22 cellular contexts compared by ENCODE assay signal in the genomic region with DNA sequence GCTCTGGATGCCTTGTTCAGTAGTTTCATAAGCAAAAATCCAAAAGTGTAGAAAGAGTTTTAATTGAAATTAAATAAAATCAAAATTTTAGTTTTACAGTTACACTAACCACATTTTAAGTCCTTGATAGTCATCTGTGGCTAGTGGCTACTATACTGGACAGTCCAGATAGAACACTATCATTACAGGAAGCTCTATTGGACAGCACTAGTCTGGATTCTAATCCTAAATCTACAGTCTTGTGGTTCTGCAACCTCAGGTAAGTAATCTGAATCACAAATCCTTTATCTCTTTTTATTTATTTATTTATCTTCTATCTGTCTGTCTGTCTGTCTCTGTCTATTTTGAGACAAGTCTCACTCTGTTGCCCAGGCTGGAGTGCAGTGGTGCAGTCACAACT. TPM values are rescaled to one million over a fixed set of nuclear protein-coding genes. Genes with fewer than 3 reads are reported as not detected.
DNase-seq lines count a peak whose midpoint lies in the region; ATAC-seq and TF ChIP-seq lines count a peak whose summit lies in the region.
"Had no signal": no experiment of that assay in that cellular context is flagged by ENCODE, and none has a peak within 500 bp of the region (broad histone marks: within the 10 kb centered on the region; RNA-seq: fewer than 3 reads in every experiment).

No MANE protein-coding gene starts in this region.

- peaks cover 99% of the 10 kb centered on the region for H3K79me2 ChIP-seq in OCI-LY1 (ENCODE audit: insufficient read depth, low read length)

- H3K27ac ChIP-seq in OCI-LY1 (ENCODE audit: low read depth, low read length, poor library complexity, severe bottlenecking), result peak overlapping the region; percentile 85
- H3K27ac ChIP-seq: ascending aorta, lower lobe of right lung, ovary, VCaP had no signal

- no peaks in the 10 kb centered on the region for H3K9me2 ChIP-seq in OCI-LY1 (ENCODE audit: low read depth, low read length)

- no peak for DNase-seq in activated CD4-positive, alpha-beta T cell treated with anti-CD3 and anti-CD28 coated beads, Interleukin-2, amount 10 ng/mL, durations not matched to agents 24 days and 14 days
- no peak for DNase-seq in activated CD4-positive, alpha-beta T cell treated with anti-CD3 and anti-CD28 coated beads, Interleukin-2, amount 50 U/mL, for 1 hour
- DNase-seq in activated naive CD8-positive, alpha-beta T cell treated with anti-CD3 and anti-CD28 coated beads, Interleukin-2, amount 10 ng/mL, durations not matched to agents 7 days and 5 days, result no peak
- no peak for DNase-seq in natural killer cell treated with Interleukin-12 subunit alpha and Interleukin-12 subunit beta and Interleukin-15 and Interleukin-18, amount 100 ng/mL, for 72 hours (ENCODE audit: low spot score)
- no peak for DNase-seq in amniotic stem cell (lab: John Stamatoyannopoulos, UW)
- DNase-seq in T-helper 2 cell treated with Interferon-gamma antibody and Interleukin-4, amounts not matched to agents 5 μg/mL and 100 μg/mL, for 36 hours (ENCODE audit: low spot score), result no peak
- DNase-seq: activated effector memory CD4-positive, alpha-beta T cell treated with Interleukin-2 at 50 U/mL for 16 hours; BE2C; hippocampal formation; islet precursor cell; lower lobe of right lung; NCI-H2227 treated with DMSO at 0.1 percent for 48 hours; NCI-H82; ovary; right cardiac atrium; substantia nigra had no signal

- peaks cover 53% of the 10 kb centered on the region for H3K36me3 ChIP-seq in OCI-LY1 (ENCODE audit: insufficient read depth, low read length)
- H3K36me3 ChIP-seq: ovary had no signal

- H4K20me1 ChIP-seq in OCI-LY1 (ENCODE audit: insufficient read depth, low read length), result no peaks in the 10 kb centered on the region

- no peak overlapping the region for H3K4me2 ChIP-seq in OCI-LY1 (ENCODE audit: low read length)

- peaks cover 56% of the 10 kb centered on the region for H3K4me1 ChIP-seq in OCI-LY1 (ENCODE audit: insufficient read depth, low read length, severe bottlenecking)
- H3K4me1 ChIP-seq: BE2C had no signal

- no peaks in the 10 kb centered on the region for H3K27me3 ChIP-seq in OCI-LY1 (ENCODE audit: insufficient read depth, low read length)
- H3K27me3 ChIP-seq: ascending aorta, BE2C, ovary had no signal

- H3K36me3 Mint-ChIP-seq in activated CD4-positive, alpha-beta T cell treated with anti-CD3 and anti-CD28 coated beads, Interleukin-2, amount 10 ng/mL, durations not matched to agents 24 days and 14 days (ENCODE audit: low read depth), result peaks cover 59% of the 10 kb centered on the region
- peaks cover 64% of the 10 kb centered on the region for H3K36me3 Mint-ChIP-seq in activated naive CD8-positive, alpha-beta T cell treated with anti-CD3 and anti-CD28 coated beads, Interleukin-2, amount 10 ng/mL, durations not matched to agents 7 days and 5 days
- peaks cover 49% of the 10 kb centered on the region for H3K36me3 Mint-ChIP-seq in natural killer cell treated with Interleukin-12 subunit alpha and Interleukin-12 subunit beta and Interleukin-15 and Interleukin-18, amount 100 ng/mL, for 72 hours
- peaks cover 59% of the 10 kb centered on the region for H3K36me3 Mint-ChIP-seq in T-helper 2 cell treated with Interferon-gamma antibody and Interleukin-4, amounts not matched to agents 5 μg/mL and 100 μg/mL, for 36 hours (ENCODE audit: low read depth)

- peaks cover 19% of the 10 kb centered on the region; the same call in 1 of the 2 replicates for H3K9me3 ChIP-seq in OCI-LY1 (ENCODE audit: low read length)
- H3K9me3 ChIP-seq: BE2C, lower lobe of right lung, ovary had no signal

- H3K4me3 ChIP-seq in OCI-LY1 (ENCODE audit: low read depth, low read length, poor library complexity, severe bottlenecking), result no peak overlapping the region
- H3K4me3 ChIP-seq: ascending aorta, lower lobe of right lung, ovary had no signal

- no peak overlapping the region for H3K4me3 Mint-ChIP-seq in activated CD4-positive, alpha-beta T cell treated with anti-CD3 and anti-CD28 coated beads, Interleukin-2, amount 10 ng/mL, durations not matched to agents 24 days and 14 days
- H3K4me3 Mint-ChIP-seq in activated naive CD8-positive, alpha-beta T cell treated with anti-CD3 and anti-CD28 coated beads, Interleukin-2, amount 10 ng/mL, durations not matched to agents 7 days and 5 days, result no peak overlapping the region
- H3K4me3 Mint-ChIP-seq in natural killer cell treated with Interleukin-12 subunit alpha and Interleukin-12 subunit beta and Interleukin-15 and Interleukin-18, amount 100 ng/mL, for 72 hours, result peak overlapping the region; percentile 54
- H3K4me3 Mint-ChIP-seq in T-helper 2 cell treated with Interferon-gamma antibody and Interleukin-4, amounts not matched to agents 5 μg/mL and 100 μg/mL, for 36 hours, result no peak overlapping the region
- H3K4me3 Mint-ChIP-seq: T-helper 1 cell treated with Interleukin-12 subunit alpha and Interleukin-12 subunit beta and Interleukin-4 antibody, amounts not matched to agents 30 μg/mL and 1 μg/mL, for 36 hours had no signal

- no peak overlapping the region for H2AFZ ChIP-seq in OCI-LY1 (ENCODE audit: low read length)

- H3K27me3 Mint-ChIP-seq in activated CD4-positive, alpha-beta T cell treated with anti-CD3 and anti-CD28 coated beads, Interleukin-2, amount 10 ng/mL, durations not matched to agents 24 days and 14 days, result no peaks in the 10 kb centered on the region
- no peaks in the 10 kb centered on the region for H3K27me3 Mint-ChIP-seq in activated naive CD8-positive, alpha-beta T cell treated with anti-CD3 and anti-CD28 coated beads, Interleukin-2, amount 10 ng/mL, durations not matched to agents 7 days and 5 days
- no peaks in the 10 kb centered on the region for H3K27me3 Mint-ChIP-seq in natural killer cell treated with Interleukin-12 subunit alpha and Interleukin-12 subunit beta and Interleukin-15 and Interleukin-18, amount 100 ng/mL, for 72 hours
- no peaks in the 10 kb centered on the region for H3K27me3 Mint-ChIP-seq in T-helper 2 cell treated with Interferon-gamma antibody and Interleukin-4, amounts not matched to agents 5 μg/mL and 100 μg/mL, for 36 hours (ENCODE audit: low read depth)

- TF ChIP-seq CTCF in OCI-LY1 (IDR thresholded peaks at IDR 0.05; ENCODE audit: low read length), result no peak

- peak overlapping the region; percentile 69 for H3K27ac Mint-ChIP-seq in activated CD4-positive, alpha-beta T cell treated with anti-CD3 and anti-CD28 coated beads, Interleukin-2, amount 10 ng/mL, durations not matched to agents 24 days and 14 days
- H3K27ac Mint-ChIP-seq in activated naive CD8-positive, alpha-beta T cell treated with anti-CD3 and anti-CD28 coated beads, Interleukin-2, amount 10 ng/mL, durations not matched to agents 7 days and 5 days, result peak overlapping the region; percentile 67
- peak overlapping the region; percentile 29 to 62 for H3K27ac Mint-ChIP-seq in natural killer cell treated with Interleukin-12 subunit alpha and Interleukin-12 subunit beta and Interleukin-15 and Interleukin-18, amount 100 ng/mL, for 72 hours
- H3K27ac Mint-ChIP-seq in T-helper 2 cell treated with Interferon-gamma antibody and Interleukin-4, amounts not matched to agents 5 μg/mL and 100 μg/mL, for 36 hours, result no peak overlapping the region
- H3K27ac Mint-ChIP-seq: T-helper 1 cell treated with Interleukin-12 subunit alpha and Interleukin-12 subunit beta and Interleukin-4 antibody, amounts not matched to agents 30 μg/mL and 1 μg/mL, for 36 hours had no signal

- no peak for ATAC-seq in activated naive CD8-positive, alpha-beta T cell treated with anti-CD3 and anti-CD28 coated beads, Interleukin-2, amount 10 ng/mL, durations not matched to agents 7 days and 5 days (ENCODE audit: low read depth)
- ATAC-seq in natural killer cell treated with Interleukin-12 subunit alpha and Interleukin-12 subunit beta and Interleukin-15 and Interleukin-18, amount 100 ng/mL, for 72 hours, result peak in 1 of 2 donors; percentile 36
- ATAC-seq in GM21447 (IDR thresholded peaks at IDR 0.05; ENCODE audit: unreplicated experiment), result no peak
- ATAC-seq: esophagus mucosa, lower lobe of right lung, right cardiac atrium had no signal

- H3K9ac ChIP-seq in OCI-LY1 (ENCODE audit: low read length), result no peak overlapping the region; the same call in 1 of the 2 replicates

- POLR2A ChIA-PET in activated naive CD8-positive, alpha-beta T cell treated with anti-CD3 and anti-CD28 coated beads, Interleukin-2, amount 10 ng/mL, durations not matched to agents 7 days and 5 days (lab: Charles Lee), result interaction anchor here (0.8 to 1.0 kb wide), 2 partner anchors 10 to 18 kb away, joined by 3 read pairs; a partner anchor contains a TSS

- no peaks in the 10 kb centered on the region; the same call in 1 of the 2 replicates for H3F3A ChIP-seq in OCI-LY1 (ENCODE audit: insufficient read depth, low read length)

- peaks cover 45% of the 10 kb centered on the region for H3K4me1 Mint-ChIP-seq in activated CD4-positive, alpha-beta T cell treated with anti-CD3 and anti-CD28 coated beads, Interleukin-2, amount 10 ng/mL, durations not matched to agents 24 days and 14 days
- peaks cover 59% of the 10 kb centered on the region for H3K4me1 Mint-ChIP-seq in activated naive CD8-positive, alpha-beta T cell treated with anti-CD3 and anti-CD28 coated beads, Interleukin-2, amount 10 ng/mL, durations not matched to agents 7 days and 5 days
- peaks cover 72 to 80% of the 10 kb centered on the region in 2 donors for H3K4me1 Mint-ChIP-seq in natural killer cell treated with Interleukin-12 subunit alpha and Interleukin-12 subunit beta and Interleukin-15 and Interleukin-18, amount 100 ng/mL, for 72 hours (ENCODE audit: low read depth in 2 of 2)
- peaks cover 35% of the 10 kb centered on the region for H3K4me1 Mint-ChIP-seq in T-helper 2 cell treated with Interferon-gamma antibody and Interleukin-4, amounts not matched to agents 5 μg/mL and 100 μg/mL, for 36 hours (ENCODE audit: low read depth)

- intact Hi-C loops in activated CD4-positive, alpha-beta T cell treated with anti-CD3 and anti-CD28 coated beads, Interleukin-2, amount 10 ng/mL, durations not matched to agents 24 days and 14 days (cut with micrococcal nuclease), result no loop called here

- H3K9me3 Mint-ChIP-seq in activated CD4-positive, alpha-beta T cell treated with anti-CD3 and anti-CD28 coated beads, Interleukin-2, amount 10 ng/mL, durations not matched to agents 24 days and 14 days, result peaks cover 14% of the 10 kb centered on the region
- H3K9me3 Mint-ChIP-seq in activated naive CD8-positive, alpha-beta T cell treated with anti-CD3 and anti-CD28 coated beads, Interleukin-2, amount 10 ng/mL, durations not matched to agents 7 days and 5 days, result peaks cover 12% of the 10 kb centered on the region
- no peaks in the 10 kb centered on the region for H3K9me3 Mint-ChIP-seq in natural killer cell treated with Interleukin-12 subunit alpha and Interleukin-12 subunit beta and Interleukin-15 and Interleukin-18, amount 100 ng/mL, for 72 hours
- peaks cover 26% of the 10 kb centered on the region for H3K9me3 Mint-ChIP-seq in T-helper 2 cell treated with Interferon-gamma antibody and Interleukin-4, amounts not matched to agents 5 μg/mL and 100 μg/mL, for 36 hours

RNA-seq across cellular contexts. Expression of a gene that starts 18.0 kb away (rescaled TPM):
- total RNA-seq in activated CD4-positive, alpha-beta T cell treated with anti-CD3 and anti-CD28 coated beads, Interleukin-2, amount 10 ng/mL, durations not matched to agents 24 days and 14 days, result 207 and 209 TPM in 2 replicates
- 100 to 1,000 TPM; 233 to 257 TPM for total RNA-seq in activated naive CD8-positive, alpha-beta T cell treated with anti-CD3 and anti-CD28 coated beads, Interleukin-2, amount 10 ng/mL, durations not matched to agents 7 days and 5 days
- total RNA-seq in natural killer cell treated with Interleukin-12 subunit alpha and Interleukin-12 subunit beta and Interleukin-15 and Interleukin-18, amount 100 ng/mL, for 72 hours, result 100 to 1,000 TPM; 328 to 448 TPM

RNA-seq across cellular contexts. Expression of a gene that starts 58.1 kb away (rescaled TPM):
- 127 and 128 TPM in 2 replicates for total RNA-seq in activated CD4-positive, alpha-beta T cell treated with anti-CD3 and anti-CD28 coated beads, Interleukin-2, amount 10 ng/mL, durations not matched to agents 24 days and 14 days
- 100 to 1,000 TPM in 1 of 2 experiments, 10 to 100 TPM in 1; 91.2 to 106 TPM for total RNA-seq in activated naive CD8-positive, alpha-beta T cell treated with anti-CD3 and anti-CD28 coated beads, Interleukin-2, amount 10 ng/mL, durations not matched to agents 7 days and 5 days
- 100 to 1,000 TPM in 1 of 2 donors, 10 to 100 TPM in 1; 77.3 to 111 TPM for total RNA-seq in natural killer cell treated with Interleukin-12 subunit alpha and Interleukin-12 subunit beta and Interleukin-15 and Interleukin-18, amount 100 ng/mL, for 72 hours
